Comparison of ENCODE assay signal across 1 cellular context in genomic region chr18:40875101-40875500, GRCh38.
TF ChIP-seq lines count a peak whose summit lies in the region.

No MANE protein-coding gene starts in this region.

TF ChIP-seq in A549, 52 proteins besides CTCF, POLR2A, EP300 and RAD21 (continued from another document):
- TF ChIP-seq HES2 (IDR thresholded peaks at IDR 0.05) (no peak), CEBPB (IDR thresholded peaks at IDR 0.05) (no peak), JUNB (IDR thresholded peaks at IDR 0.05) (no peak), MAZ (IDR thresholded peaks at IDR 0.05; ENCODE audit: borderline replicate concordance, low read depth, low read length) (no peak)
